Comparison of ENCODE assay signal across 1 cellular context in genomic region chr1:196034080-196034706, GRCh38.
TF ChIP-seq lines count a peak whose summit lies in the region.

No MANE protein-coding gene starts in this region.

TF ChIP-seq in GM23338, 12 proteins besides CTCF, POLR2A, EP300 and RAD21 (continued from another document):
- TF ChIP-seq ZNF462 (CRISPR knock-in tag; IDR thresholded peaks at IDR 0.05) (no peak), ZNF114 (CRISPR knock-in tag; IDR thresholded peaks at IDR 0.05) (no peak)
